In the genomic region with DNA sequence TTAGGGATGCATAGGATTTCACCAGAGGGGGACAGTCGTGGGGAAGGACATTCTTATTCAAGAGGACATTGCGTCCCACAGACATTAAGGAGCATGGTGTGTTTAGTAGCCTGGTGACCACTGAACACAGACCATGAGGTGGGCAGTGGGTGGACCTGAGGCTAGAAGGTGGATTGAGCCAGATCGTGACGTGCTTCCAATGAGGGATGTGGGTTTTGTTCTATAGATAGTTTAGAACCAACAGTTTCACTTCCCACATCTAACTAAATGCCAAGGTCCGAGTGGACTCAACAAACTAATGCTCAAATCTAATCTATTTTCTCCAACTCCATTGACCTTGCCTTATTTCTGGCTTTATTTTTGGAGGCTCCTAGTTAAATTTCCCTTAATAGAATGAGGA, we compare ENCODE assay signal across 25 cellular contexts. TPM values are rescaled to one million over a fixed set of nuclear protein-coding genes. Genes with fewer than 3 reads are reported as not detected.
DNase-seq lines count a peak whose midpoint lies in the region; ATAC-seq, FAIRE-seq and TF ChIP-seq lines count a peak whose summit lies in the region.
"Had no signal": no experiment of that assay in that cellular context is flagged by ENCODE, and none has a peak within 500 bp of the region (broad histone marks: within the 10 kb centered on the region; RNA-seq: fewer than 3 reads in every experiment).

No MANE protein-coding gene starts in this region.

- no peak overlapping the region for H3K23ac ChIP-seq in H1 (ENCODE audit: insufficient read length)

- no peak overlapping the region for H2AK5ac ChIP-seq in H1 (ENCODE audit: low read depth, low read length)

- POLR2A ChIA-PET in H1 (lab: Charles Lee; ENCODE audit: partially characterized antibody) = no interaction called here

- no peaks in the 10 kb centered on the region for H4K20me1 ChIP-seq in H1 (replicated peaks in 1 of 2; ENCODE audit: control insufficient read depth in 1 of 2, insufficient read depth in 2 of 2, low read length in 2 of 2)

- no peaks in the 10 kb centered on the region for H3K4me1 ChIP-seq in H1 (replicated peaks in 1 of 4; ENCODE audit: control insufficient read depth in 3 of 4, insufficient read depth in 4 of 4, low read length in 3 of 4)
- H3K4me1 ChIP-seq: testis had no signal

- no peak for TF ChIP-seq POLR2A in H1 (IDR thresholded peaks at IDR 0.05; ENCODE audit: control extremely low read depth in 1 of 2, low read depth in 2 of 2, low read length in 2 of 2)

- no peak for FAIRE-seq in H1 (lab: Jason Lieb, UNC)
- FAIRE-seq: frontal cortex had no signal

- H2BK15ac ChIP-seq in H1 (ENCODE audit: low read length) = no peak overlapping the region

- no peak overlapping the region for H3K4me3 ChIP-seq in H1 (ENCODE audit: extremely low read depth in 1 of 4, insufficient read depth in 2 of 4, low read depth in 3 of 4, low read length in 4 of 4)
- H3K4me3 ChIP-seq in brain microvascular endothelial cell (ENCODE audit: low read depth, low read length) = no peak overlapping the region
- H3K4me3 ChIP-seq: esophagus squamous epithelium, HAP-1, testis, uterus had no signal

- H4K8ac ChIP-seq in H1 (ENCODE audit: extremely low read depth, insufficient read depth, low read length) = no peak overlapping the region

- CTCF ChIA-PET in H1 (lab: Charles Lee; ENCODE audit: partially characterized antibody) = no interaction called here

- H3K23me2 ChIP-seq in H1 (ENCODE audit: low read depth, low read length) = no peaks in the 10 kb centered on the region

- 99% methylated on average over 5 of the region's 5 CpGs; no CpG with 5 or more reads in 1 of the 2 experiments for WGBS in H1 (ENCODE audit: extremely low coverage in 1 of 2, insufficient coverage in 1 of 2, insufficient read length in 1 of 2, insufficient replicate concordance in 2 of 2, low coverage in 1 of 2, low lambda C conversion rate in 2 of 2, missing lambda C conversion rate in 1 of 2), 2 experiments

- peak; percentile 20 for ATAC-seq in GM19468 (IDR thresholded peaks at IDR 0.05; ENCODE audit: extremely low read depth, unreplicated experiment)
- ATAC-seq: SK-N-SH treated with all-trans-retinoic acid at 6 μM for 48 hours had no signal

- no peak overlapping the region for H3K4me2 ChIP-seq in H1 (ENCODE audit: insufficient read depth in 1 of 2, low read depth in 2 of 2, low read length in 2 of 2)

- no peak for TF ChIP-seq RAD21 in H1 (IDR thresholded peaks at IDR 0.05 in 1 of 2, conservative IDR thresholded peaks at IDR 0.05 in 1 of 2; ENCODE audit: low read depth in 2 of 2, low read length in 2 of 2)

- H2BK5ac ChIP-seq in H1 (ENCODE audit: low read depth, low read length) = no peak overlapping the region

- TF ChIP-seq CTCF in H1 (IDR thresholded peaks at IDR 0.05; ENCODE audit: control extremely low read depth in 1 of 3, insufficient read depth in 1 of 3, low read depth in 1 of 3, low read length in 3 of 3) (no peak), brain microvascular endothelial cell (IDR thresholded peaks at IDR 0.05; ENCODE audit: low read depth, low read length, missing control alignments) (no peak)

- H3K9ac ChIP-seq in H1 (replicated peaks in 1 of 4; ENCODE audit: extremely low read depth in 1 of 4, low read depth in 3 of 4, low read length in 3 of 4) = no peak overlapping the region

- no peaks in the 10 kb centered on the region for H3K79me2 ChIP-seq in H1 (ENCODE audit: control insufficient read depth in 1 of 2, insufficient read depth in 2 of 2, low read length in 2 of 2)

- no peak overlapping the region for H4K5ac ChIP-seq in H1 (ENCODE audit: insufficient read length, low read depth, low read length)

- no peak overlapping the region for H3K18ac ChIP-seq in H1 (ENCODE audit: extremely low read depth, low read length)

- no peak overlapping the region for H3K56ac ChIP-seq in H1 (replicated peaks; ENCODE audit: insufficient read length, low read depth, low read length)

- H2BK20ac ChIP-seq in H1 (ENCODE audit: low read length) = no peak overlapping the region

- H2AFZ ChIP-seq in H1 (ENCODE audit: low read length) = no peak overlapping the region

- H3K79me1 ChIP-seq in H1 (ENCODE audit: low read depth, low read length) = no peaks in the 10 kb centered on the region

- TF ChIP-seq EP300 in H1 (IDR thresholded peaks at IDR 0.05; ENCODE audit: borderline replicate concordance in 1 of 2, low read depth in 2 of 2, low read length in 2 of 2) = no peak

- H3K14ac ChIP-seq in H1 (ENCODE audit: insufficient read length) = no peak overlapping the region

- H3K27ac ChIP-seq in H1 (ENCODE audit: low read depth, low read length) (no peak overlapping the region; the same call in 1 of the 2 replicates), temporal lobe (ENCODE audit: low read depth, low read length) (peak overlapping the region; percentile 28), brain microvascular endothelial cell (no peak overlapping the region)
- H3K27ac ChIP-seq: esophagus squamous epithelium, neutrophil, testis, uterus had no signal

- peak overlapping the region; percentile 37 for H2BK120ac ChIP-seq in H1 (replicated peaks; ENCODE audit: low read depth, low read length)

- in situ Hi-C loops in brain microvascular endothelial cell (cut with HindIII; ENCODE audit: low pct_ligation_motif_present, low sequenced_read_pairs) = loop anchor here (10.0 kb wide), 1 partner anchor 152 kb away; no protein-coding TSS in a partner anchor

- H3K36me3 ChIP-seq in H1 (ENCODE audit: control insufficient read depth in 2 of 4, insufficient read depth in 4 of 4, low read length in 3 of 4) (no peaks in the 10 kb centered on the region), brain microvascular endothelial cell (replicated peaks) (no peaks in the 10 kb centered on the region)
- H3K36me3 ChIP-seq: esophagus squamous epithelium, HAP-1, neutrophil, uterus had no signal

- H3K9me3 ChIP-seq in H1 (ENCODE audit: insufficient read depth in 2 of 2, low read depth in 1 of 2, low read length in 1 of 2) = no peaks in the 10 kb centered on the region
- H3K9me3 ChIP-seq: esophagus squamous epithelium, HAP-1, neutrophil, testis, uterus had no signal

- H3K27me3 ChIP-seq in H1 (replicated peaks in 1 of 4; ENCODE audit: control insufficient read depth in 3 of 4, extremely low read depth in 1 of 4, insufficient read depth in 3 of 4, low read length in 3 of 4) (no peaks in the 10 kb centered on the region), brain microvascular endothelial cell (replicated peaks) (no peaks in the 10 kb centered on the region)
- H3K27me3 ChIP-seq: esophagus squamous epithelium, neutrophil, testis, uterus had no signal

- no peak overlapping the region for H3K4ac ChIP-seq in H1 (replicated peaks; ENCODE audit: insufficient read length, low read depth, low read length)

- peak; percentile 21 to 65 for DNase-seq in NOMO-1 (lab: John Stamatoyannopoulos, UW; ENCODE audit: unreplicated experiment in 2 of 2)
- no peak for DNase-seq in H1 (ENCODE audit: low read depth in 1 of 2, low spot score in 2 of 2)
- no peak for DNase-seq in stimulated activated CD4-positive, alpha-beta T cell treated with anti-CD3 and anti-CD28 coated beads, Interleukin-4, amount 100 ng/mL, for 24 hours
- no peak for DNase-seq in brain microvascular endothelial cell
- DNase-seq in activated gamma-delta T cell treated with Interleukin-2 at 50 U/mL for 16 hours = no peak
- DNase-seq: activated CD4-positive, alpha-beta T cell treated with anti-CD3 and anti-CD28 coated beads for 4 hours; activated CD8-positive, alpha-beta memory T cell treated with anti-CD3 and anti-CD28 coated beads for 24 hours; activated effector memory CD4-positive, alpha-beta T cell treated with Interleukin-2 at 50 U/mL for 16 hours; activated naive CD8-positive, alpha-beta T cell treated with anti-CD3 and anti-CD28 coated beads for 36 hours; CD4-positive, alpha-beta memory T cell; esophagus squamous epithelium; mammary epithelial cell; NCI-H1092; NCI-H187 treated with DMSO at 0.1 percent for 48 hours; NCI-H526; OCI-M1; stimulated activated naive CD4-positive, alpha-beta T cell treated with Interleukin-2 at 50 U/mL for 16 hours; testis; uterus had no signal

- H4K91ac ChIP-seq in H1 (replicated peaks; ENCODE audit: insufficient read length, low read length) = no peak overlapping the region

- H2BK12ac ChIP-seq in H1 (ENCODE audit: low read depth, low read length) = no peak overlapping the region

TF ChIP-seq in H1, 55 proteins besides CTCF, POLR2A, EP300 and RAD21:
- TF ChIP-seq CREB1 (IDR thresholded peaks at IDR 0.05) (no peak), HDAC2 (IDR thresholded peaks at IDR 0.05; ENCODE audit: borderline replicate concordance in 1 of 2, low read depth in 2 of 2, low read length in 2 of 2) (no peak), SP2 (IDR thresholded peaks at IDR 0.05; ENCODE audit: low read length) (no peak), JUND (IDR thresholded peaks at IDR 0.05; ENCODE audit: low read length) (no peak)
TF ChIP-seq in H1: peak in this region for 0.

RNA-seq across cellular contexts. Expression of gene OGFRL1, which starts 58.5 kb away (rescaled TPM):
- 8.5 and 9.0 TPM in 2 replicates for total RNA-seq in H1 (2021; fragmentation: NEBNext Ultra II Directional; extraction: Animal tissue kit (Norgen Biotek cat#: 25700))
- 0.69 and 1.1 TPM in 2 replicates for polyA plus RNA-seq in H1 (2011; rRNA removed)
- polyA plus RNA-seq in H1 (2011; cell fraction: cytosol; rRNA removed) = 1.5 TPM
- 1.6 TPM for polyA plus RNA-seq in H1 (2011; cell fraction: nucleus; rRNA removed)
- polyA plus RNA-seq in H1 (2012, experiment 1 of 2) = 0.96 to 2.4 TPM (median 1.3 TPM) in 4 replicates
- 0.37 TPM for polyA plus RNA-seq in H1 (2012, experiment 2 of 2)
- polyA plus RNA-seq in H1 (2013, experiment 1 of 2) = 8.2 TPM
- polyA plus RNA-seq in H1 (2013, experiment 2 of 2) = 7.9 TPM
- polyA minus RNA-seq in H1 (2011; rRNA and poly(A)+ RNA removed) = 1.4 and 2.1 TPM in 2 replicates
- polyA minus RNA-seq in H1 (2011; cell fraction: cytosol; rRNA and poly(A)+ RNA removed) = 2.7 TPM
- 9.7 TPM for polyA minus RNA-seq in H1 (2011; cell fraction: nucleus; rRNA and poly(A)+ RNA removed)
- total RNA-seq in temporal lobe = 23.8 TPM

Comparison
In these comparisons a context has a peak if more than half of its experiments do, and no peak if none do; other contexts are left out.
1. DNase-seq: peak in NOMO-1 (2 of 2); none in H1 (0 of 2), stimulated activated CD4-positive, alpha-beta T cell treated with anti-CD3 and anti-CD28 coated beads, Interleukin-4, amount 100 ng/mL, for 24 hours (single experiment), brain microvascular endothelial cell (single experiment) and activated gamma-delta T cell treated with Interleukin-2 at 50 U/mL for 16 hours (single experiment).